Comparison of ENCODE assay signal across 13 cellular contexts in genomic region chr4:109332926-109333464, GRCh38. TPM values are rescaled to one million over a fixed set of nuclear protein-coding genes. Genes with fewer than 3 reads are reported as not detected.
DNase-seq lines count a peak whose midpoint lies in the region; ATAC-seq and TF ChIP-seq lines count a peak whose summit lies in the region.
"Had no signal": no experiment of that assay in that cellular context is flagged by ENCODE, and none has a peak within 500 bp of the region (broad histone marks: within the 10 kb centered on the region; RNA-seq: fewer than 3 reads in every experiment).

No MANE protein-coding gene starts in this region.

- peaks cover 2% of the 10 kb centered on the region for H3K27me3 Mint-ChIP-seq in activated naive CD8-positive, alpha-beta T cell treated with anti-CD3 and anti-CD28 coated beads, Interleukin-2, amount 50 U/mL, for 24 hours
- H3K27me3 Mint-ChIP-seq in activated naive CD8-positive, alpha-beta T cell treated with anti-CD3 and anti-CD28 coated beads for 36 hours, result peaks cover 3% of the 10 kb centered on the region
- H3K27me3 Mint-ChIP-seq: IgD-negative memory B cell had no signal

- no peaks in the 10 kb centered on the region for H4K20me1 ChIP-seq in KMS-11 (ENCODE audit: insufficient read depth)

- H3K4me1 ChIP-seq in KMS-11 (ENCODE audit: low read depth, poor library complexity, severe bottlenecking) (no peaks in the 10 kb centered on the region), esophagus muscularis mucosa (no peaks in the 10 kb centered on the region), prostate gland (replicated peaks) (no peaks in the 10 kb centered on the region)

- H3K27ac Mint-ChIP-seq in activated naive CD8-positive, alpha-beta T cell treated with anti-CD3 and anti-CD28 coated beads, Interleukin-2, amount 50 U/mL, for 24 hours, result no peak overlapping the region
- H3K27ac Mint-ChIP-seq in activated naive CD8-positive, alpha-beta T cell treated with anti-CD3 and anti-CD28 coated beads for 36 hours, result no peak overlapping the region
- no peak overlapping the region for H3K27ac Mint-ChIP-seq in stimulated activated effector memory CD8-positive, alpha-beta T cell treated with anti-CD3 and anti-CD28 coated beads, Interleukin-12 subunit alpha, Interleukin-12 subunit beta, amount 100 ng/mL, for 72 hours
- H3K27ac Mint-ChIP-seq: activated naive CD8-positive, alpha-beta T cell treated with anti-CD3 and anti-CD28 coated beads, Interleukin-2, amount 10 ng/mL, durations not matched to agents 7 days and 5 days; IgD-negative memory B cell had no signal

- peak; percentile 49 for ATAC-seq in activated naive CD8-positive, alpha-beta T cell treated with anti-CD3 and anti-CD28 coated beads, Interleukin-2, amount 50 U/mL, for 24 hours
- ATAC-seq in stimulated activated effector memory CD8-positive, alpha-beta T cell treated with anti-CD3 and anti-CD28 coated beads, Interleukin-12 subunit alpha, Interleukin-12 subunit beta, amount 100 ng/mL, for 72 hours, result peak; percentile 68

- H3K36me3 ChIP-seq in KMS-11 (ENCODE audit: insufficient read depth) (no peaks in the 10 kb centered on the region), esophagus muscularis mucosa (no peaks in the 10 kb centered on the region), prostate gland (no peaks in the 10 kb centered on the region)

- H3K4me1 Mint-ChIP-seq in activated naive CD8-positive, alpha-beta T cell treated with anti-CD3 and anti-CD28 coated beads, Interleukin-2, amount 50 U/mL, for 24 hours, result no peaks in the 10 kb centered on the region
- H3K4me1 Mint-ChIP-seq in activated naive CD8-positive, alpha-beta T cell treated with anti-CD3 and anti-CD28 coated beads for 36 hours, result no peaks in the 10 kb centered on the region
- no peaks in the 10 kb centered on the region for H3K4me1 Mint-ChIP-seq in stimulated activated effector memory CD8-positive, alpha-beta T cell treated with anti-CD3 and anti-CD28 coated beads, Interleukin-12 subunit alpha, Interleukin-12 subunit beta, amount 100 ng/mL, for 72 hours
- H3K4me1 Mint-ChIP-seq: IgD-negative memory B cell had no signal

- TF ChIP-seq EP300 in esophagus muscularis mucosa (IDR thresholded peaks at IDR 0.05), result no peak

- 56% methylated on average over 1 of the region's 2 CpGs for WGBS in esophagus muscularis mucosa
- WGBS in prostate gland, result 87% methylated on average over 2 of the region's 2 CpGs

- intact Hi-C loops in esophagus muscularis mucosa (cut with DNase I), result no loop called here
- intact Hi-C loops in prostate gland (cut with DNase I), result no loop called here

- H3K27ac ChIP-seq in KMS-11 (no peak overlapping the region), esophagus muscularis mucosa (replicated peaks in 1 of 4) (no peak overlapping the region), prostate gland (no peak overlapping the region)

- no peak for TF ChIP-seq POLR2A in esophagus muscularis mucosa (IDR thresholded peaks at IDR 0.05; ENCODE audit: low read depth)
- no peak for TF ChIP-seq POLR2A in prostate gland (IDR thresholded peaks at IDR 0.05)

- H3K9me3 Mint-ChIP-seq in activated naive CD8-positive, alpha-beta T cell treated with anti-CD3 and anti-CD28 coated beads, Interleukin-2, amount 50 U/mL, for 24 hours, result no peaks in the 10 kb centered on the region
- no peaks in the 10 kb centered on the region for H3K9me3 Mint-ChIP-seq in activated naive CD8-positive, alpha-beta T cell treated with anti-CD3 and anti-CD28 coated beads for 36 hours
- H3K9me3 Mint-ChIP-seq in stimulated activated effector memory CD8-positive, alpha-beta T cell treated with anti-CD3 and anti-CD28 coated beads, Interleukin-12 subunit alpha, Interleukin-12 subunit beta, amount 100 ng/mL, for 72 hours, result no peaks in the 10 kb centered on the region
- H3K9me3 Mint-ChIP-seq: activated naive CD8-positive, alpha-beta T cell treated with anti-CD3 and anti-CD28 coated beads, Interleukin-2, amount 10 ng/mL, durations not matched to agents 7 days and 5 days; IgD-negative memory B cell had no signal

- H3K36me3 Mint-ChIP-seq in activated naive CD8-positive, alpha-beta T cell treated with anti-CD3 and anti-CD28 coated beads, Interleukin-2, amount 50 U/mL, for 24 hours (ENCODE audit: low read depth), result no peaks in the 10 kb centered on the region
- no peaks in the 10 kb centered on the region for H3K36me3 Mint-ChIP-seq in activated naive CD8-positive, alpha-beta T cell treated with anti-CD3 and anti-CD28 coated beads for 36 hours
- no peaks in the 10 kb centered on the region for H3K36me3 Mint-ChIP-seq in stimulated activated effector memory CD8-positive, alpha-beta T cell treated with anti-CD3 and anti-CD28 coated beads, Interleukin-12 subunit alpha, Interleukin-12 subunit beta, amount 100 ng/mL, for 72 hours
- H3K36me3 Mint-ChIP-seq: activated naive CD8-positive, alpha-beta T cell treated with anti-CD3 and anti-CD28 coated beads, Interleukin-2, amount 10 ng/mL, durations not matched to agents 7 days and 5 days; IgD-negative memory B cell had no signal

- H3K4me3 Mint-ChIP-seq in activated naive CD8-positive, alpha-beta T cell treated with anti-CD3 and anti-CD28 coated beads, Interleukin-2, amount 50 U/mL, for 24 hours, result no peak overlapping the region
- no peak overlapping the region for H3K4me3 Mint-ChIP-seq in activated naive CD8-positive, alpha-beta T cell treated with anti-CD3 and anti-CD28 coated beads for 36 hours
- H3K4me3 Mint-ChIP-seq in stimulated activated effector memory CD8-positive, alpha-beta T cell treated with anti-CD3 and anti-CD28 coated beads, Interleukin-12 subunit alpha, Interleukin-12 subunit beta, amount 100 ng/mL, for 72 hours, result no peak overlapping the region
- H3K4me3 Mint-ChIP-seq: activated naive CD8-positive, alpha-beta T cell treated with anti-CD3 and anti-CD28 coated beads, Interleukin-2, amount 10 ng/mL, durations not matched to agents 7 days and 5 days; IgD-negative memory B cell had no signal

- no peak overlapping the region for H2AFZ ChIP-seq in KMS-11 (ENCODE audit: low read depth)

- peak; percentile 59 for TF ChIP-seq CTCF in KMS-11 (conservative IDR thresholded peaks at IDR 0.05; ENCODE audit: low read depth, low read length)
- TF ChIP-seq CTCF in esophagus muscularis mucosa (IDR thresholded peaks at IDR 0.05), result no peak
- TF ChIP-seq CTCF in prostate gland (IDR thresholded peaks at IDR 0.05), result no peak

- H3K4me3 ChIP-seq in KMS-11 (IDR thresholded peaks at IDR 0.05; ENCODE audit: insufficient read depth, low read depth, low read length), result no peak overlapping the region
- no peak overlapping the region for H3K4me3 ChIP-seq in esophagus muscularis mucosa
- H3K4me3 ChIP-seq in prostate gland, result no peak overlapping the region

- H3K27me3 ChIP-seq in KMS-11 (ENCODE audit: insufficient read depth, low read depth) (no peaks in the 10 kb centered on the region), esophagus muscularis mucosa (no peaks in the 10 kb centered on the region), prostate gland (replicated peaks; ENCODE audit: insufficient read depth) (no peaks in the 10 kb centered on the region)

- no peak overlapping the region for H3K4me2 ChIP-seq in KMS-11

- DNase-seq in activated naive CD8-positive, alpha-beta T cell treated with anti-CD3 and anti-CD28 coated beads, Interleukin-2, amount 50 U/mL, for 24 hours, result peak; percentile 17
- no peak for DNase-seq in activated naive CD8-positive, alpha-beta T cell treated with anti-CD3 and anti-CD28 coated beads for 36 hours
- DNase-seq in esophagus muscularis mucosa (ENCODE audit: extremely low spot score) (peak; percentile 68), middle frontal gyrus (ENCODE audit: extremely low spot score, low spot score) (no peak), prostate gland (ENCODE audit: low spot score) (no peak), NCI-H1105 (lab: John Stamatoyannopoulos, UW) (no peak)
- DNase-seq in stimulated activated effector memory CD8-positive, alpha-beta T cell treated with anti-CD3 and anti-CD28 coated beads, Interleukin-12 subunit alpha, Interleukin-12 subunit beta, amount 100 ng/mL, for 72 hours (ENCODE audit: low spot score in 2 of 2), result peak in 1 of 2 donors; percentile 52
- DNase-seq: activated naive CD8-positive, alpha-beta T cell treated with anti-CD3 and anti-CD28 coated beads, Interleukin-2, amount 10 ng/mL, durations not matched to agents 7 days and 5 days; DMS153; SHP77 treated with DMSO at 0.1 percent for 48 hours; trophoblast cell had no signal

- H3K9ac ChIP-seq in KMS-11, result no peak overlapping the region

- H3K79me2 ChIP-seq in KMS-11 (ENCODE audit: insufficient read depth, low read depth), result no peaks in the 10 kb centered on the region

- H3K9me3 ChIP-seq in esophagus muscularis mucosa (no peaks in the 10 kb centered on the region), prostate gland (no peaks in the 10 kb centered on the region)

RNA-seq across cellular contexts. Expression of gene COL25A1, which starts 30.5 kb away (rescaled TPM):
- under 1 TPM in 1 of 2 experiments, not detected in 1; 0.36 TPM for total RNA-seq in activated naive CD8-positive, alpha-beta T cell treated with anti-CD3 and anti-CD28 coated beads for 36 hours
- 1 to 10 TPM; 1.0 to 3.7 (median 2.0) TPM for total RNA-seq in esophagus muscularis mucosa
- 1 to 10 TPM in 1 of 2 donors, under 1 TPM in 1; 0.73 to 2.8 TPM for total RNA-seq in prostate gland

Comparison
In these comparisons a context has a peak if more than half of its experiments do, and no peak if none do; other contexts are left out.
1. DNase-seq: peak in activated naive CD8-positive, alpha-beta T cell treated with anti-CD3 and anti-CD28 coated beads, Interleukin-2, amount 50 U/mL, for 24 hours (single experiment) and esophagus muscularis mucosa (single experiment); none in activated naive CD8-positive, alpha-beta T cell treated with anti-CD3 and anti-CD28 coated beads for 36 hours (single experiment), middle frontal gyrus (single experiment), prostate gland (single experiment) and NCI-H1105 (single experiment).